ENCODE assay signal across 14 cellular contexts in genomic region chr4:6727081-6727942, GRCh38. TPM values are rescaled to one million over a fixed set of nuclear protein-coding genes. Genes with fewer than 3 reads are reported as not detected.
DNase-seq lines count a peak whose midpoint lies in the region; ATAC-seq lines count a peak whose summit lies in the region.
"Had no signal": no experiment of that assay in that cellular context is flagged by ENCODE, and none has a peak within 500 bp of the region (broad histone marks: within the 10 kb centered on the region; RNA-seq: fewer than 3 reads in every experiment).

No MANE protein-coding gene starts in this region.

- no peaks in the 10 kb centered on the region for H3K9me3 ChIP-seq in right cardiac atrium (ENCODE audit: control insufficient read depth, low read length)
- H3K9me3 ChIP-seq: uterus had no signal

- H3K4me1 ChIP-seq in right cardiac atrium (ENCODE audit: control insufficient read depth, insufficient read depth, low read length): no peaks in the 10 kb centered on the region

- H3K27ac ChIP-seq in angular gyrus (ENCODE audit: low read depth, low read length) (peak overlapping the region; percentile 84), right cardiac atrium (ENCODE audit: low read length) (no peak overlapping the region)
- H3K27ac ChIP-seq: SK-N-MC, uterus had no signal

- 62% methylated on average over 31 of the region's 31 CpGs for WGBS in right cardiac atrium

- intact Hi-C loops in right cardiac atrium (cut with DNase I): loop anchor here in 2 of 4 donors (10.0 kb wide), 2 partner anchors 57 to 347 kb away; partner anchors contain the start of gene KIAA0232 (in 1 of the 2)

- peak; percentile 25 to 45 for ATAC-seq in right cardiac atrium
- ATAC-seq in GM21423 (IDR thresholded peaks at IDR 0.05; ENCODE audit: unreplicated experiment): no peak
- ATAC-seq: HCT116 had no signal

- DNase-seq in ELF-1 (ENCODE audit: low read depth, low spot score): peak; percentile 44
- peak; percentile 54 to 82 (median 78) for DNase-seq in right cardiac atrium
- peak; percentile 93 for DNase-seq in putamen (ENCODE audit: low spot score)
- no peak for DNase-seq in stimulated activated CD4-positive, alpha-beta T cell treated with anti-CD3 and anti-CD28 coated beads, Interleukin-4, amount 100 ng/mL, for 4 hours
- DNase-seq in activated T-cell treated with anti-CD3 and anti-CD28 coated beads, Interleukin-2, amount 50 U/mL, for 1 hour: no peak
- no peak for DNase-seq in SHP77 (lab: John Stamatoyannopoulos, UW)
- DNase-seq: effector CD8-positive, alpha-beta T cell; NCI-H187; stimulated activated CD4-positive, alpha-beta T cell treated with anti-CD3 and anti-CD28 coated beads, Interleukin-1b, Interleukin-23, amount 100 ng/mL, for 48 hours; uterus had no signal

- H3K27me3 ChIP-seq in right cardiac atrium (ENCODE audit: control insufficient read depth, insufficient read depth): no peaks in the 10 kb centered on the region
- H3K27me3 ChIP-seq: uterus had no signal

- no peak overlapping the region for H3K4me3 ChIP-seq in right cardiac atrium (ENCODE audit: low read length)
- H3K4me3 ChIP-seq: SK-N-MC, uterus had no signal

RNA-seq across cellular contexts. Expression of gene BLOC1S4, which starts 11.3 kb away (rescaled TPM):
- total RNA-seq in right cardiac atrium: 1 to 10 TPM; 7.5 to 9.1 (median 8.4) TPM
- polyA plus RNA-seq in right cardiac atrium: 7.0 TPM

RNA-seq across cellular contexts. Expression of gene MRFAP1L1, which starts 17.6 kb away (rescaled TPM):
- total RNA-seq in right cardiac atrium: 10 to 100 TPM; 51.9 to 58.6 (median 54.1) TPM
- 73.4 TPM for polyA plus RNA-seq in right cardiac atrium

RNA-seq across cellular contexts. Expression of gene S100P, which starts 33.6 kb away (rescaled TPM):
- total RNA-seq in right cardiac atrium: 1 to 10 TPM in 1 of 4 donors, not detected in 3; 1.5 TPM
- polyA plus RNA-seq in right cardiac atrium: 0.16 TPM

RNA-seq across cellular contexts. Expression of gene KIAA0232, which starts 55.2 kb away (rescaled TPM):
- total RNA-seq in right cardiac atrium: 10 to 100 TPM; 64.2 to 67.0 (median 66.6) TPM
- polyA plus RNA-seq in right cardiac atrium: 21.8 TPM

Comparison
In these comparisons a context has a peak if more than half of its experiments do, and no peak if none do; other contexts are left out.
1. DNase-seq: peak in ELF-1 (single experiment), right cardiac atrium (3 of 3) and putamen (single experiment); none in stimulated activated CD4-positive, alpha-beta T cell treated with anti-CD3 and anti-CD28 coated beads, Interleukin-4, amount 100 ng/mL, for 4 hours (0 of 2), activated T-cell treated with anti-CD3 and anti-CD28 coated beads, Interleukin-2, amount 50 U/mL, for 1 hour (single experiment) and SHP77 (0 of 2).